ENCODE assay signal across 19 cellular contexts in genomic region chr14:103127861-103128598, GRCh38. TPM values are rescaled to one million over a fixed set of nuclear protein-coding genes. Genes with fewer than 3 reads are reported as not detected.
A peak's percentile ranks its signal among the peaks of the same experiment; 100 is the strongest.
DNase-seq lines count a peak whose midpoint lies in the region; ATAC-seq, FAIRE-seq and TF ChIP-seq lines count a peak whose summit lies in the region.
"Had no signal": no experiment of that assay in that cellular context is flagged by ENCODE, and none has a peak within 500 bp of the region (broad histone marks: within the 10 kb centered on the region; RNA-seq: fewer than 3 reads in every experiment).

No MANE protein-coding gene starts in this region.

- peaks cover 50% of the 10 kb centered on the region for H3K4me1 Mint-ChIP-seq in MCF 10A (ENCODE audit: insufficient read depth, unreplicated experiment)

- intact Hi-C loops in MCF 10A (cut with micrococcal nuclease) (no loop called here), vagina (cut with DNase I) (no loop called here)

- peak overlapping the region; percentile 12 for H3K9ac ChIP-seq in mucosa of stomach (ENCODE audit: low read length)
- H3K9ac ChIP-seq: GM23248 had no signal

- BruUV-seq in MCF 10A (replicated peaks; lab: Mats Ljungman, UMichigan): no TSS peak

- H3K27me3 Mint-ChIP-seq in MCF 10A (ENCODE audit: insufficient read depth, unreplicated experiment): no peaks in the 10 kb centered on the region

- H3K27ac ChIP-seq in vagina: peak overlapping the region; percentile 72
- H3K27ac ChIP-seq: GM23248 had no signal

- ATAC-seq in GM21528 (IDR thresholded peaks at IDR 0.05; ENCODE audit: low FRiP score, unreplicated experiment): no peak
- ATAC-seq: Right ventricle myocardium inferior had no signal

- no peak for TF ChIP-seq POLR2A in vagina (IDR thresholded peaks at IDR 0.05)

- DNase-seq in NCI-H146 (lab: John Stamatoyannopoulos, UW) (peak; percentile 40), NCI-H146 treated with DMSO at 0.1 percent for 48 hours (lab: John Stamatoyannopoulos, UW; ENCODE audit: unreplicated experiment) (no peak), MCF 10A (ENCODE audit: unreplicated experiment) (peak; percentile 76), vagina (ENCODE audit: extremely low spot score in 2 of 2) (no peak), GM19239 (ENCODE audit: insufficient read length, low spot score) (no peak)
- DNase-seq in activated naive CD4-positive, alpha-beta T cell treated with anti-CD3 and anti-CD28 coated beads, Interleukin-2, amount 50 U/mL, for 16 hours: no peak
- DNase-seq: activated CD4-positive, alpha-beta T cell treated with anti-CD3 and anti-CD28 coated beads for 48 hours; foreskin melanocyte; GM23248; KG1; NCI-H187 treated with DMSO at 0.1 percent for 48 hours; NCI-H748 treated with DMSO at 0.1 percent for 48 hours; stimulated activated CD4-positive, alpha-beta T cell treated with anti-CD3 and anti-CD28 coated beads, Interleukin-2, amount 100 ng/mL, for 48 hours had no signal

- H3K36me3 ChIP-seq in mucosa of stomach (ENCODE audit: control insufficient read depth, insufficient read depth, low read length) (no peaks in the 10 kb centered on the region), vagina (peaks cover 0 to 15% of the 10 kb centered on the region in 2 donors)

- no peaks in the 10 kb centered on the region for H3K9me3 Mint-ChIP-seq in MCF 10A (ENCODE audit: unreplicated experiment)
- H3K9me3 Mint-ChIP-seq: activated T-helper 1 cell treated with anti-CD3 and anti-CD28 coated beads, Interleukin-12 subunit alpha, Interleukin-12 subunit beta, Interleukin-2, Interleukin-4 antibody, amounts not matched to agents 30 ng/mL and 10 ng/mL and 1 ng/mL, durations not matched to agents 14 hours and 24 hours and 36 hours; T-helper 2 cell treated with Interferon-gamma antibody and Interleukin-4, amounts not matched to agents 5 μg/mL and 100 μg/mL, for 36 hours had no signal

- POLR2A ChIA-PET in MCF 10A (lab: Yijun Ruan, JAX): interaction anchor here (1.3 to 2.0 kb wide), 4 partner anchors 9 to 208 kb away, joined by 3 to 10 read pairs (median 4); partner anchors contain the start of gene EIF5

- peak overlapping the region; percentile 37 for H3K4me3 Mint-ChIP-seq in MCF 10A (ENCODE audit: unreplicated experiment)
- H3K4me3 Mint-ChIP-seq: activated T-helper 1 cell treated with anti-CD3 and anti-CD28 coated beads, Interleukin-12 subunit alpha, Interleukin-12 subunit beta, Interleukin-2, Interleukin-4 antibody, amounts not matched to agents 30 ng/mL and 10 ng/mL and 1 ng/mL, durations not matched to agents 14 hours and 24 hours and 36 hours; T-helper 2 cell treated with Interferon-gamma antibody and Interleukin-4, amounts not matched to agents 5 μg/mL and 100 μg/mL, for 36 hours had no signal

- peaks cover 13% of the 10 kb centered on the region for H3K27me3 ChIP-seq in mucosa of stomach (ENCODE audit: control insufficient read depth, insufficient read depth, low read length)
- no peaks in the 10 kb centered on the region for H3K27me3 ChIP-seq in vagina

- TF ChIP-seq CTCF in MCF 10A (IDR thresholded peaks at IDR 0.05; ENCODE audit: unreplicated experiment) (no peak), vagina (IDR thresholded peaks at IDR 0.05) (no peak)

- CTCF ChIA-PET in MCF 10A (lab: Yijun Ruan, JAX): interaction anchor here (0.7 to 7.3 kb wide), 9 partner anchors 8 to 262 kb away, joined by 3 to 50 read pairs (median 4); no protein-coding TSS in a partner anchor

- H3K4me1 ChIP-seq in mucosa of stomach (ENCODE audit: control insufficient read depth, insufficient read depth, low read length): peaks cover 55% of the 10 kb centered on the region
- H3K4me1 ChIP-seq in vagina: peaks cover 90% of the 10 kb centered on the region

- no peaks in the 10 kb centered on the region for H3K9me3 ChIP-seq in mucosa of stomach (ENCODE audit: control insufficient read depth, low read length)
- no peaks in the 10 kb centered on the region for H3K9me3 ChIP-seq in vagina

- H3K36me3 Mint-ChIP-seq in MCF 10A (ENCODE audit: insufficient read depth, unreplicated experiment): no peaks in the 10 kb centered on the region

- no peak overlapping the region for H3K4me3 ChIP-seq in mucosa of stomach (ENCODE audit: low read length)
- H3K4me3 ChIP-seq in vagina: peak overlapping the region in 1 of 2 donors; percentile 9
- H3K4me3 ChIP-seq: GM23248 had no signal

- H3K27ac Mint-ChIP-seq in MCF 10A (ENCODE audit: low read depth, unreplicated experiment): peak overlapping the region; percentile 11
- H3K27ac Mint-ChIP-seq: activated T-helper 1 cell treated with anti-CD3 and anti-CD28 coated beads, Interleukin-12 subunit alpha, Interleukin-12 subunit beta, Interleukin-2, Interleukin-4 antibody, amounts not matched to agents 30 ng/mL and 10 ng/mL and 1 ng/mL, durations not matched to agents 14 hours and 24 hours and 36 hours; T-helper 2 cell treated with Interferon-gamma antibody and Interleukin-4, amounts not matched to agents 5 μg/mL and 100 μg/mL, for 36 hours had no signal

- no peak for FAIRE-seq in GM19239 (lab: Jason Lieb, UNC)
- FAIRE-seq: G401.6 had no signal

RNA-seq across cellular contexts. Expression of gene TNFAIP2, which starts 4.8 kb away (rescaled TPM):
- total RNA-seq in MCF 10A (2022): 17.9 and 19.1 TPM in 2 replicates
- total RNA-seq in vagina: 82.7 TPM

RNA-seq across cellular contexts. Expression of gene EXOC3L4, which starts 33.5 kb away (rescaled TPM):
- not detected in 2 replicates for total RNA-seq in MCF 10A (2022)
- total RNA-seq in vagina: 8.6 TPM
- total RNA-seq: activated T-helper 1 cell treated with anti-CD3 and anti-CD28 coated beads, Interleukin-12 subunit alpha, Interleukin-12 subunit beta, Interleukin-2, Interleukin-4 antibody, amounts not matched to agents 30 ng/mL and 10 ng/mL and 1 ng/mL, durations not matched to agents 14 hours and 24 hours and 36 hours; GM23248 had no signal

RNA-seq across cellular contexts. Expression of gene LBHD2, which starts 44.0 kb away (rescaled TPM):
- total RNA-seq in MCF 10A (2022) (not detected in 2 replicates), vagina (not detected)
- total RNA-seq: activated T-helper 1 cell treated with anti-CD3 and anti-CD28 coated beads, Interleukin-12 subunit alpha, Interleukin-12 subunit beta, Interleukin-2, Interleukin-4 antibody, amounts not matched to agents 30 ng/mL and 10 ng/mL and 1 ng/mL, durations not matched to agents 14 hours and 24 hours and 36 hours; GM23248; Right ventricle myocardium inferior had no signal

Comparison
In these comparisons a context has a peak if more than half of its experiments do, and no peak if none do; other contexts are left out.
1. DNase-seq: peak in NCI-H146 (single experiment) and MCF 10A (single experiment); none in NCI-H146 treated with DMSO at 0.1 percent for 48 hours (single experiment), vagina (0 of 2), GM19239 (single experiment) and activated naive CD4-positive, alpha-beta T cell treated with anti-CD3 and anti-CD28 coated beads, Interleukin-2, amount 50 U/mL, for 16 hours (single experiment).